8 cellular contexts compared by ENCODE assay signal in the genomic region with DNA sequence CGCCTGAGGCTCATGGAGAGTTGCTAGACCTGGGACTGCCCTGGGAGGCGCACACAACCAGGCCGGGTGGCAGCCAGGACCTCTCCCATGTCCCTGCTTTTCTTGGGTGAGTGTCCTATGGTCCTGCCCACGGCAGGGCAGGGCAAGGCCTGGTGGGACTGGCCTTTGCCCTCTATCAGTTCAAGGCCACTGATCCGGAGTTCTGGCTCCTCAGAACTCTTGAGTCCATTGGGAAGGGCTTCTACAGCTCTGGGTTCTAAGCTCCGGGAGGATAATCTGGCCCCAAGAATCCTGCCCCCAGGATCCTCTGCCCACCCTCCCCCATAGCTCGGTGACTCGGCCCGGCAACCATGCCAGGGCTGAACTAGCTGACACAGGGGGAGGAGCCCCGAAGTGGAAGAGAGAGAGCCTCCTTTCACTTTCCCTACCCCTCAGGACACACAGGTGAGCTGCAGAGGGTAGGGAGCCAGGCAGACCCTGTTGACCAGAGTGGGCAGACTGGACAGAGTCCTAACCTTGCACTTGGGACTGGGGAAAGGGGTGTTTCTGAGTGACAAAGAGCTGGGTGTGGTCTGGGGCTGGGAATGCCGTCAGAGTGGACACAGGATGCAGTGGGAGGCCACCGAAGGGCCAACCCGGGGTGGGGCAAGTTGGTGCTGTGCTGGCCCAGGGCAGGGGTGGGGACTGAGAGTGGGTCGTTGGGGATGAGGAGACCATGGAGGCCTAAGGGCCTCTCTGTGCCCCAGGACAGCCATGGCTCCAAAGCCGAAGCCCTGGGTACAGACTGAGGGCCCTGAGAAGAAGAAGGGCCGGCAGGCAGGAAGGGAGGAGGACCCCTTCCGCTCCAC. TPM values are rescaled to one million over a fixed set of nuclear protein-coding genes. Genes with fewer than 3 reads are reported as not detected.
DNase-seq lines count a peak whose midpoint lies in the region; ATAC-seq and TF ChIP-seq lines count a peak whose summit lies in the region.

No MANE protein-coding gene starts in this region.

- peaks cover 33% of the 10 kb centered on the region for H3K4me1 Mint-ChIP-seq in endodermal cell

- TF ChIP-seq CTCF in endodermal cell (conservative IDR thresholded peaks at IDR 0.05) = no peak

- H3K4me1 ChIP-seq in endodermal cell (ENCODE audit: control insufficient read depth, insufficient read depth, low read length) (peaks cover 6% of the 10 kb centered on the region), muscle layer of colon (ENCODE audit: insufficient read depth, low read length) (peaks cover 29% of the 10 kb centered on the region)

- no peaks in the 10 kb centered on the region for H3K9me3 Mint-ChIP-seq in endodermal cell

- peak overlapping the region; percentile 35 for H3K27ac Mint-ChIP-seq in endodermal cell

- peak overlapping the region; percentile 84 for H3K4me3 Mint-ChIP-seq in endodermal cell

- WGBS in endodermal cell (ENCODE audit: insufficient coverage in 1 of 2, insufficient read length in 1 of 2), 2 experiments = 87 to 91% methylated on average over 5 to 17 of the region's 17 CpGs

- peak; percentile 46 for DNase-seq in DMS 273 (lab: John Stamatoyannopoulos, UW; ENCODE audit: unreplicated experiment)
- no peak for DNase-seq in DMS 273 treated with DMSO at 0.1 percent for 48 hours (lab: John Stamatoyannopoulos, UW)
- peak; percentile 55 for DNase-seq in HuH-7 (ENCODE audit: low spot score)
- peak; percentile 24 to 51 for DNase-seq in activated CD4-positive, alpha-beta T cell treated with anti-CD3 and anti-CD28 coated beads, Interleukin-2, amount 50 U/mL, for 24 hours (ENCODE audit: low read depth in 1 of 2, low spot score in 1 of 2)
- DNase-seq in endodermal cell = peak; percentile 45
- DNase-seq in substantia nigra (lab: John Stamatoyannopoulos, UW) = peak in 2 of 49 donors; percentile 26 to 64

- no peak for ATAC-seq in HG02973 (IDR thresholded peaks at IDR 0.05; ENCODE audit: unreplicated experiment)

- H3K36me3 ChIP-seq in endodermal cell (ENCODE audit: control insufficient read depth, insufficient read depth, low read length) (peaks cover 18% of the 10 kb centered on the region), muscle layer of colon (ENCODE audit: insufficient read depth, low read length) (peaks cover 13% of the 10 kb centered on the region)

- H3K27ac ChIP-seq in endodermal cell (ENCODE audit: low read depth, low read length) (no peak overlapping the region), muscle layer of colon (ENCODE audit: low read depth, low read length) (peak overlapping the region; percentile 100), substantia nigra (ENCODE audit: low read depth, low read length, poor library complexity, severe bottlenecking) (peak overlapping the region; percentile 97)

- H3K4me3 ChIP-seq in endodermal cell (ENCODE audit: low read length) = peak overlapping the region; percentile 35
- H3K4me3 ChIP-seq in muscle layer of colon (ENCODE audit: low read depth in 1 of 2, low read length in 2 of 2) = peak overlapping the region; percentile 50 to 62

- no peak overlapping the region for H3K9ac ChIP-seq in endodermal cell (ENCODE audit: extremely low read depth, low read length, poor library complexity, severe bottlenecking)
- peak overlapping the region; percentile 92 for H3K9ac ChIP-seq in muscle layer of colon (ENCODE audit: low read length)

- H3K27me3 ChIP-seq in endodermal cell (ENCODE audit: control insufficient read depth, insufficient read depth, low read length, poor library complexity, severe bottlenecking) = no peaks in the 10 kb centered on the region
- no peaks in the 10 kb centered on the region for H3K27me3 ChIP-seq in muscle layer of colon (ENCODE audit: control insufficient read depth in 1 of 2, insufficient read depth in 2 of 2, low read length in 2 of 2)

- H3K9me3 ChIP-seq in endodermal cell (ENCODE audit: control insufficient read depth, low read length) (no peaks in the 10 kb centered on the region), muscle layer of colon (ENCODE audit: low read length) (no peaks in the 10 kb centered on the region)

- H3K36me3 Mint-ChIP-seq in endodermal cell (ENCODE audit: low read depth) = peaks cover 24% of the 10 kb centered on the region

- H3K27me3 Mint-ChIP-seq in endodermal cell (ENCODE audit: insufficient read depth) = peaks cover 6% of the 10 kb centered on the region

RNA-seq across cellular contexts. Expression of gene PARP3, which starts 0.7 kb away (rescaled TPM):
- total RNA-seq in endodermal cell = 1 to 10 TPM; 4.5 to 5.7 TPM
- 3.3 TPM for polyA plus RNA-seq in endodermal cell (2013, experiment 1 of 2)
- polyA plus RNA-seq in endodermal cell (2013, experiment 2 of 2) = 3.3 TPM

RNA-seq across cellular contexts. Expression of gene RRP9, which starts 1.1 kb away (rescaled TPM):
- 10 to 100 TPM; 38.6 to 89.3 TPM for total RNA-seq in endodermal cell
- polyA plus RNA-seq in endodermal cell (2013, experiment 1 of 2) = 21.2 TPM
- polyA plus RNA-seq in endodermal cell (2013, experiment 2 of 2) = 22.4 TPM

RNA-seq across cellular contexts. Expression of gene GPR62, which starts 12.4 kb away (rescaled TPM):
- under 1 TPM; 0.40 to 0.44 TPM for total RNA-seq in endodermal cell
- polyA plus RNA-seq in endodermal cell (2013, experiment 1 of 2) = 0.11 TPM
- polyA plus RNA-seq in endodermal cell (2013, experiment 2 of 2) = not detected

RNA-seq across cellular contexts. Expression of gene PCBP4, which starts 24.4 kb away (rescaled TPM):
- total RNA-seq in endodermal cell = 10 to 100 TPM; 54.1 to 68.1 TPM
- 184 TPM for polyA plus RNA-seq in endodermal cell (2013, experiment 1 of 2)
- polyA plus RNA-seq in endodermal cell (2013, experiment 2 of 2) = 158 TPM

RNA-seq across cellular contexts. Expression of gene ABHD14B, which starts 31.0 kb away (rescaled TPM):
- 10 to 100 TPM; 11.4 to 12.9 TPM for total RNA-seq in endodermal cell
- polyA plus RNA-seq in endodermal cell (2013, experiment 1 of 2) = 10.4 TPM
- 8.6 TPM for polyA plus RNA-seq in endodermal cell (2013, experiment 2 of 2)
